Comparison of ENCODE assay signal across 9 cellular contexts in genomic region chr22:19765477-19766234, GRCh38. TPM values are rescaled to one million over a fixed set of nuclear protein-coding genes. Genes with fewer than 3 reads are reported as not detected.
DNase-seq lines count a peak whose midpoint lies in the region; ATAC-seq and TF ChIP-seq lines count a peak whose summit lies in the region.
"Had no signal": no experiment of that assay in that cellular context is flagged by ENCODE, and none has a peak within 500 bp of the region (broad histone marks: within the 10 kb centered on the region; RNA-seq: fewer than 3 reads in every experiment).

No MANE protein-coding gene starts in this region.

- H3K9me3 ChIP-seq in esophagus (ENCODE audit: control insufficient read depth in 2 of 2, insufficient read depth in 1 of 2, low read depth in 1 of 2, low read length in 1 of 2): no peaks in the 10 kb centered on the region

- peaks cover 3% of the 10 kb centered on the region; the same call in 1 of the 3 replicates for H3K9me3 Mint-ChIP-seq in GM23338
- H3K9me3 Mint-ChIP-seq: activated B cell treated with CpG ODN at 0.5 μM for 24 hours had no signal

- H3K27ac ChIP-seq in GM23338 (ENCODE audit: low read depth) (no peak overlapping the region), esophagus (ENCODE audit: low read depth in 2 of 2, low read length in 1 of 2) (peak overlapping the region; percentile 26 to 38), rectal smooth muscle tissue (ENCODE audit: low read depth, low read length) (no peak overlapping the region)

- no peaks in the 10 kb centered on the region for H3K9me2 ChIP-seq in GM23338 (ENCODE audit: insufficient read depth)

- peak overlapping the region; percentile 64 for H3K4me3 Mint-ChIP-seq in GM23338
- H3K4me3 Mint-ChIP-seq: activated B cell treated with CpG ODN at 0.5 μM for 24 hours had no signal

- no peak overlapping the region for H3K9ac ChIP-seq in rectal smooth muscle tissue (ENCODE audit: low read length)

- no peaks in the 10 kb centered on the region for H3K36me3 Mint-ChIP-seq in GM23338 (ENCODE audit: low read depth)

- H4K20me1 ChIP-seq in GM23338 (replicated peaks; ENCODE audit: insufficient read depth): no peaks in the 10 kb centered on the region; the same call in 1 of the 2 replicates

- H3K4me1 ChIP-seq in GM23338 (ENCODE audit: insufficient read depth) (peaks cover 37% of the 10 kb centered on the region), esophagus (ENCODE audit: control insufficient read depth in 2 of 2, insufficient read depth in 2 of 2, low read length in 1 of 2) (peaks cover 7 to 14% of the 10 kb centered on the region in 2 donors), rectal smooth muscle tissue (ENCODE audit: control insufficient read depth, insufficient read depth, low read length) (no peaks in the 10 kb centered on the region)

- no peaks in the 10 kb centered on the region for H3K79me2 ChIP-seq in GM23338 (replicated peaks; ENCODE audit: insufficient read depth)

- H3K36me3 ChIP-seq in GM23338 (ENCODE audit: insufficient read depth) (no peaks in the 10 kb centered on the region), esophagus (ENCODE audit: control insufficient read depth in 2 of 2, insufficient read depth in 2 of 2, low read length in 1 of 2) (no peaks in the 10 kb centered on the region), rectal smooth muscle tissue (ENCODE audit: control insufficient read depth, insufficient read depth, low read length) (no peaks in the 10 kb centered on the region)

- DNase-seq in GM23338 (ENCODE audit: low spot score) (peak; percentile 72), RPMI7951 (ENCODE audit: low read depth) (peak; percentile 10), SKM-1 (lab: John Stamatoyannopoulos, UW; ENCODE audit: unreplicated experiment) (no peak), T1000 (lab: John Stamatoyannopoulos, UW) (no peak), RKO (ENCODE audit: low spot score) (no peak)
- DNase-seq: activated B cell treated with CpG ODN at 0.5 μM for 24 hours, NCI-H146 had no signal

- peaks cover 98% of the 10 kb centered on the region for H3K27me3 ChIP-seq in GM23338 (ENCODE audit: insufficient read depth)
- H3K27me3 ChIP-seq in esophagus (ENCODE audit: control insufficient read depth in 1 of 2, insufficient read depth in 2 of 2, low read length in 2 of 2): peaks cover 0 to 18% of the 10 kb centered on the region in 2 donors
- H3K27me3 ChIP-seq in rectal smooth muscle tissue (ENCODE audit: control insufficient read depth, insufficient read depth, low read length): peaks cover 61% of the 10 kb centered on the region

- ATAC-seq in GM23338: peak; percentile 7

- H3K4me1 Mint-ChIP-seq in GM23338: peaks cover 30% of the 10 kb centered on the region

- H3F3A ChIP-seq in GM23338 (replicated peaks; ENCODE audit: low read depth): peaks cover 14% of the 10 kb centered on the region

- H3K4me2 ChIP-seq in GM23338: peak overlapping the region; percentile 77

- H3K27ac Mint-ChIP-seq in GM23338: no peak overlapping the region
- H3K27ac Mint-ChIP-seq: activated B cell treated with CpG ODN at 0.5 μM for 24 hours had no signal

- peaks cover 88% of the 10 kb centered on the region for H3K27me3 Mint-ChIP-seq in GM23338 (ENCODE audit: insufficient read depth, low read depth, poor library complexity)

- no peak for TF ChIP-seq CTCF in GM23338 (conservative IDR thresholded peaks at IDR 0.05; ENCODE audit: low read depth in 2 of 2)

- H2AFZ ChIP-seq in GM23338: peak overlapping the region; percentile 47; the same call in 1 of the 2 replicates

- 5 to 7% methylated on average over 63 to 81 of the region's 81 CpGs for WGBS in esophagus, 2 donors

- H3K4me3 ChIP-seq in GM23338: peak overlapping the region; percentile 44; the same call in 1 of the 2 replicates
- H3K4me3 ChIP-seq in esophagus (ENCODE audit: low read depth in 1 of 2, low read length in 2 of 2): peak overlapping the region; percentile 46 to 49
- peak overlapping the region; percentile 9 for H3K4me3 ChIP-seq in rectal smooth muscle tissue (ENCODE audit: low read length)

TF ChIP-seq in GM23338, 12 proteins besides CTCF, POLR2A, EP300 and RAD21 (continues in another document):
- TF ChIP-seq NANOG (IDR thresholded peaks at IDR 0.05; ENCODE audit: borderline replicate concordance) (no peak), EZH2 (IDR thresholded peaks at IDR 0.05; ENCODE audit: low read depth, unreplicated experiment) (peak; percentile 95), ETS1 (IDR thresholded peaks at IDR 0.05) (no peak), CREB1 (CRISPR knock-in tag; IDR thresholded peaks at IDR 0.05; ENCODE audit: low read depth) (no peak), ZNF331 (CRISPR knock-in tag; IDR thresholded peaks at IDR 0.05; ENCODE audit: low read depth) (no peak), ZNF462 (CRISPR knock-in tag; IDR thresholded peaks at IDR 0.05) (no peak)

RNA-seq across cellular contexts. Expression of gene TBX1, which starts 5.1 kb away (rescaled TPM):
- 0.23 and 0.66 TPM in 2 replicates for total RNA-seq in GM23338 (2014; rRNA removed; shearing (Covaris generic))
- polyA plus RNA-seq in GM23338 (2016; fragmentation: Nextera tagmentation; extraction: Ambion mirVana) (0.19 TPM in 2 replicates), esophagus (1 to 10 TPM; 1.2 to 1.3 TPM)
- total RNA-seq in RPMI7951 (2014; rRNA removed; shearing (Covaris generic)): not detected in 2 replicates
- total RNA-seq: activated B cell treated with CpG ODN at 0.5 μM for 24 hours had no signal

RNA-seq across cellular contexts. Expression of gene GP1BB, which starts 42.3 kb away (rescaled TPM):
- total RNA-seq in GM23338 (2014; rRNA removed; shearing (Covaris generic)): 1.3 TPM in 1 of 2 replicates, not detected in the other
- 0.53 and 1.1 TPM in 2 replicates for polyA plus RNA-seq in GM23338 (2016; fragmentation: Nextera tagmentation; extraction: Ambion mirVana)
- 0.78 TPM in 1 of 2 replicates, not detected in the other for total RNA-seq in RPMI7951 (2014; rRNA removed; shearing (Covaris generic))
- 1 to 10 TPM; 7.6 to 9.0 TPM for polyA plus RNA-seq in esophagus
- total RNA-seq: activated B cell treated with CpG ODN at 0.5 μM for 24 hours had no signal

RNA-seq across cellular contexts. Expression of gene SEPTIN5, which starts 51.4 kb away (rescaled TPM):
- total RNA-seq in GM23338 (2014; rRNA removed; shearing (Covaris generic)): 7.7 and 17.2 TPM in 2 replicates
- polyA plus RNA-seq in GM23338 (2016; fragmentation: Nextera tagmentation; extraction: Ambion mirVana) (4.3 and 5.6 TPM in 2 replicates), esophagus (10 to 100 TPM; 40.8 to 51.8 TPM)
- total RNA-seq in RPMI7951 (2014; rRNA removed; shearing (Covaris generic)): 4.0 and 8.2 TPM in 2 replicates
- total RNA-seq: activated B cell treated with CpG ODN at 0.5 μM for 24 hours had no signal

Comparison
In these comparisons a context has a peak if more than half of its experiments do, and no peak if none do; other contexts are left out.
1. DNase-seq: peak in GM23338 (single experiment) and RPMI7951 (single experiment); none in SKM-1 (single experiment), T1000 (single experiment) and RKO (single experiment).
2. H3K27ac ChIP-seq: peak in esophagus (2 of 2); none in GM23338 (single experiment) and rectal smooth muscle tissue (single experiment).
3. Peak in every context shown above with its lines, with median percentiles within 50 percentile points of each other: H3K4me3 ChIP-seq.